Comparison of ENCODE assay signal across 17 cellular contexts in genomic region chr1:244054247-244054923, GRCh38. TPM values are rescaled to one million over a fixed set of nuclear protein-coding genes. Genes with fewer than 3 reads are reported as not detected.
DNase-seq lines count a peak whose midpoint lies in the region; ATAC-seq, FAIRE-seq and TF ChIP-seq lines count a peak whose summit lies in the region.
"Had no signal": no experiment of that assay in that cellular context is flagged by ENCODE, and none has a peak within 500 bp of the region (broad histone marks: within the 10 kb centered on the region; RNA-seq: fewer than 3 reads in every experiment).

No MANE protein-coding gene starts in this region.

- POLR2A ChIA-PET in activated CD8-positive, alpha-beta T cell treated with anti-CD3 and anti-CD28 coated beads for 36 hours (lab: Charles Lee) = interaction anchor here (1.1 to 2.6 kb wide), 4 partner anchors 8 to 14 kb away, joined by 3 to 6 read pairs (median 4); no protein-coding TSS in a partner anchor

- intact Hi-C loops in activated CD8-positive, alpha-beta T cell treated with anti-CD3 and anti-CD28 coated beads for 36 hours (cut with micrococcal nuclease) = loop anchor here (5.0 kb wide), 1 partner anchor 218 kb away; no protein-coding TSS in a partner anchor

- H3K9me3 ChIP-seq in skeletal muscle satellite cell (replicated peaks; ENCODE audit: low read length) = no peaks in the 10 kb centered on the region
- H3K9me3 ChIP-seq: thoracic aorta had no signal

- no peak overlapping the region for H3K27ac Mint-ChIP-seq in activated CD8-positive, alpha-beta T cell treated with anti-CD3 and anti-CD28 coated beads for 36 hours
- no peak overlapping the region for H3K27ac Mint-ChIP-seq in osteocyte (ENCODE audit: unreplicated experiment)
- H3K27ac Mint-ChIP-seq: activated CD4-positive, alpha-beta memory T cell treated with anti-CD3 and anti-CD28 coated beads, Interleukin-2, amount 10 ng/mL, durations not matched to agents 7 days and 5 days had no signal

- no peaks in the 10 kb centered on the region for H3K27me3 Mint-ChIP-seq in activated CD8-positive, alpha-beta T cell treated with anti-CD3 and anti-CD28 coated beads for 36 hours
- H3K27me3 Mint-ChIP-seq in osteocyte (ENCODE audit: unreplicated experiment) = no peaks in the 10 kb centered on the region
- H3K27me3 Mint-ChIP-seq: central memory CD8-positive, alpha-beta T cell had no signal

- peaks cover 30% of the 10 kb centered on the region for H3K4me1 ChIP-seq in skeletal muscle satellite cell (ENCODE audit: control insufficient read depth, insufficient read depth, low read length)

- H3K27me3 ChIP-seq in layer of hippocampus (ENCODE audit: control insufficient read depth, insufficient read depth, low read length) (no peaks in the 10 kb centered on the region), skeletal muscle satellite cell (ENCODE audit: control insufficient read depth, insufficient read depth, low read length) (no peaks in the 10 kb centered on the region)

- H3K4me3 Mint-ChIP-seq in activated CD8-positive, alpha-beta T cell treated with anti-CD3 and anti-CD28 coated beads for 36 hours = no peak overlapping the region
- no peak overlapping the region for H3K4me3 Mint-ChIP-seq in osteocyte (ENCODE audit: unreplicated experiment)
- H3K4me3 Mint-ChIP-seq: activated CD4-positive, alpha-beta memory T cell treated with anti-CD3 and anti-CD28 coated beads, Interleukin-2, amount 10 ng/mL, durations not matched to agents 7 days and 5 days; central memory CD8-positive, alpha-beta T cell had no signal

- CTCF ChIA-PET in activated CD8-positive, alpha-beta T cell treated with anti-CD3 and anti-CD28 coated beads for 36 hours (lab: Charles Lee) = interaction anchor here (1.1 to 1.9 kb wide), 2 partner anchors 11 to 218 kb away, joined by 4 read pairs; no protein-coding TSS in a partner anchor

- peak; percentile 32 for ATAC-seq in activated CD8-positive, alpha-beta T cell treated with anti-CD3 and anti-CD28 coated beads for 36 hours
- ATAC-seq in GM18868 (IDR thresholded peaks at IDR 0.05; ENCODE audit: unreplicated experiment) = no peak
- ATAC-seq: left ventricle myocardium superior had no signal

- no peak for TF ChIP-seq POLR2A in GM12891 (IDR thresholded peaks at IDR 0.05; ENCODE audit: low read depth, low read length)

- no peak for DNase-seq in GM12891 (ENCODE audit: insufficient read length, low spot score)
- DNase-seq in activated CD8-positive, alpha-beta T cell treated with anti-CD3 and anti-CD28 coated beads for 36 hours = no peak
- DNase-seq in osteocyte (ENCODE audit: extremely low spot score, unreplicated experiment) = no peak
- no peak for DNase-seq in HPDE6-E6E7 (ENCODE audit: extremely low spot score)
- DNase-seq in T1000 (lab: John Stamatoyannopoulos, UW) = no peak
- DNase-seq: activated CD4-positive, alpha-beta memory T cell treated with anti-CD3 and anti-CD28 coated beads, Interleukin-2, amount 10 ng/mL, durations not matched to agents 7 days and 5 days; effector memory CD4-positive, alpha-beta T cell; left ventricle myocardium superior; NCI-H146; small intestine; stimulated activated CD4-positive, alpha-beta T cell treated with anti-CD3 and anti-CD28 coated beads, Interleukin-4, amount 100 ng/mL, for 24 hours had no signal

- H3K36me3 ChIP-seq in skeletal muscle satellite cell (ENCODE audit: insufficient read depth, low read length) = peaks cover 11% of the 10 kb centered on the region

- H3K4me3 ChIP-seq in skeletal muscle satellite cell (ENCODE audit: low read length) = no peak overlapping the region
- H3K4me3 ChIP-seq: thoracic aorta had no signal

- no peak for TF ChIP-seq CTCF in activated CD8-positive, alpha-beta T cell treated with anti-CD3 and anti-CD28 coated beads for 36 hours (IDR thresholded peaks at IDR 0.05)
- no peak for TF ChIP-seq CTCF in osteocyte (IDR thresholded peaks at IDR 0.05)

- H3K36me3 Mint-ChIP-seq in activated CD8-positive, alpha-beta T cell treated with anti-CD3 and anti-CD28 coated beads for 36 hours (ENCODE audit: low read depth) = peaks cover 9% of the 10 kb centered on the region
- H3K36me3 Mint-ChIP-seq in osteocyte (ENCODE audit: unreplicated experiment) = peaks cover 13% of the 10 kb centered on the region

- no peak overlapping the region for H3K9ac ChIP-seq in skeletal muscle satellite cell (ENCODE audit: low read depth, low read length)

- H3K4me1 Mint-ChIP-seq in activated CD8-positive, alpha-beta T cell treated with anti-CD3 and anti-CD28 coated beads for 36 hours (ENCODE audit: low read depth) = peaks cover 45% of the 10 kb centered on the region
- H3K4me1 Mint-ChIP-seq in osteocyte (ENCODE audit: unreplicated experiment) = peaks cover 37% of the 10 kb centered on the region

- no peaks in the 10 kb centered on the region for H3K9me3 Mint-ChIP-seq in activated CD8-positive, alpha-beta T cell treated with anti-CD3 and anti-CD28 coated beads for 36 hours
- no peaks in the 10 kb centered on the region for H3K9me3 Mint-ChIP-seq in osteocyte (ENCODE audit: unreplicated experiment)
- H3K9me3 Mint-ChIP-seq: activated CD4-positive, alpha-beta memory T cell treated with anti-CD3 and anti-CD28 coated beads, Interleukin-2, amount 10 ng/mL, durations not matched to agents 7 days and 5 days; central memory CD8-positive, alpha-beta T cell had no signal

- H3K27ac ChIP-seq in layer of hippocampus (ENCODE audit: low read depth, low read length) = peak overlapping the region; percentile 77
- H3K27ac ChIP-seq: thoracic aorta, VCaP had no signal

- peak; percentile 41 for FAIRE-seq in GM12891 (lab: Jason Lieb, UNC)
- FAIRE-seq: small intestine had no signal

- H3K4me2 ChIP-seq in skeletal muscle satellite cell (ENCODE audit: low read length) = peak overlapping the region; percentile 21

TF ChIP-seq in GM12891, 5 proteins besides CTCF, POLR2A, EP300 and RAD21:
- TF ChIP-seq TAF1 (IDR thresholded peaks at IDR 0.05; ENCODE audit: low read depth, low read length) = no peak
- TF ChIP-seq POLR2AphosphoS5 (IDR thresholded peaks at IDR 0.05; ENCODE audit: low read depth, low read length) = no peak
- TF ChIP-seq SPI1 (IDR thresholded peaks at IDR 0.05; ENCODE audit: low read depth, low read length) = no peak
- TF ChIP-seq PAX5 (IDR thresholded peaks at IDR 0.05; ENCODE audit: insufficient read depth, low read length, severe bottlenecking) = no peak
- TF ChIP-seq POU2F2 (IDR thresholded peaks at IDR 0.05; ENCODE audit: low read depth, low read length) = no peak

RNA-seq across cellular contexts. Expression of gene ZBTB18, which starts 3.3 kb away (rescaled TPM):
- polyA plus RNA-seq in GM12891 (2012; ENCODE audit: low read depth, missing spikeins) = 4.0 TPM
- 1 to 10 TPM; 8.2 TPM for total RNA-seq in activated CD8-positive, alpha-beta T cell treated with anti-CD3 and anti-CD28 coated beads for 36 hours
- total RNA-seq in skeletal muscle satellite cell (2012; rRNA removed) = 3.0 and 6.6 TPM in 2 replicates
- 23.0 and 24.2 TPM in 2 replicates for total RNA-seq in osteocyte
